13 cellular contexts compared by ENCODE assay signal in genomic region chr20:4815618-4816017, GRCh38. TPM values are rescaled to one million over a fixed set of nuclear protein-coding genes. Genes with fewer than 3 reads are reported as not detected.
DNase-seq lines count a peak whose midpoint lies in the region; ATAC-seq and TF ChIP-seq lines count a peak whose summit lies in the region.
"Had no signal": no experiment of that assay in that cellular context is flagged by ENCODE, and none has a peak within 500 bp of the region (broad histone marks: within the 10 kb centered on the region; RNA-seq: fewer than 3 reads in every experiment).

No MANE protein-coding gene starts in this region.

- H3K27me3 Mint-ChIP-seq in activated naive CD8-positive, alpha-beta T cell, result no peaks in the 10 kb centered on the region
- no peaks in the 10 kb centered on the region for H3K27me3 Mint-ChIP-seq in naive B cell

- H3K27ac Mint-ChIP-seq in activated naive CD8-positive, alpha-beta T cell, result peak overlapping the region; percentile 98
- H3K27ac Mint-ChIP-seq in naive B cell, result peak overlapping the region; percentile 100

- H3K4me3 Mint-ChIP-seq in activated naive CD8-positive, alpha-beta T cell, result peak overlapping the region; percentile 90
- peak overlapping the region; percentile 77 to 96 (median 93) for H3K4me3 Mint-ChIP-seq in naive B cell

- peaks cover 0 to 26% (median 6%) of the 10 kb centered on the region in 11 experiments; a peak in 14 of 22 replicates for H4K20me1 ChIP-seq in BLaER1 treated with 17β-estradiol and CSF1 and Interleukin-3, amounts not matched to agents 10 nM and 100 nM

- no peaks in the 10 kb centered on the region for H3K9me3 Mint-ChIP-seq in activated naive CD8-positive, alpha-beta T cell (ENCODE audit: low read depth)
- H3K9me3 Mint-ChIP-seq in naive B cell, result peaks cover 0 to 2% (median 0%) of the 10 kb centered on the region in 7 donors

- H3K27ac ChIP-seq in BLaER1 treated with 17β-estradiol and CSF1 and Interleukin-3, amounts not matched to agents 10 nM and 100 nM, result peak overlapping the region; percentile 93 to 99 (median 98)

- no peaks in the 10 kb centered on the region for H3K27me3 ChIP-seq in BLaER1 treated with 17β-estradiol and CSF1 and Interleukin-3, amounts not matched to agents 10 nM and 100 nM
- H3K27me3 ChIP-seq: body of pancreas, pancreas had no signal

- DNase-seq in naive B cell, result peak; percentile 50
- no peak for DNase-seq in putamen (ENCODE audit: low spot score)
- DNase-seq in GM19240 (ENCODE audit: insufficient read length, low spot score), result no peak
- DNase-seq: hippocampal formation; NK-92 treated with Interleukin-12 subunit alpha and Interleukin-12 subunit beta, amount 100 ng/mL, for 24 hours; SW 1271 had no signal

- peak overlapping the region; percentile 47 to 77 (median 62); a peak in 18 of 20 replicates for H3K4me3 ChIP-seq in BLaER1 treated with 17β-estradiol and CSF1 and Interleukin-3, amounts not matched to agents 10 nM and 100 nM
- H3K4me3 ChIP-seq in GM12875 (ENCODE audit: low read depth, low read length), result peak overlapping the region; percentile 59
- H3K4me3 ChIP-seq: body of pancreas, pancreas had no signal

- peaks cover 42 to 57% (median 49%) of the 10 kb centered on the region in 11 experiments for H3K36me3 ChIP-seq in BLaER1 treated with 17β-estradiol and CSF1 and Interleukin-3, amounts not matched to agents 10 nM and 100 nM
- H3K36me3 ChIP-seq: pancreas had no signal

- no peak for TF ChIP-seq CTCF in GM12875 (IDR thresholded peaks at IDR 0.05; ENCODE audit: borderline replicate concordance, insufficient read depth, low read depth, low read length)

- peaks cover 7% of the 10 kb centered on the region for H3K36me3 Mint-ChIP-seq in activated naive CD8-positive, alpha-beta T cell
- peaks cover 0 to 5% of the 10 kb centered on the region in 2 donors for H3K36me3 Mint-ChIP-seq in naive B cell

- peak overlapping the region; percentile 88 to 97 (median 94); a peak in 21 of 22 replicates for H3K9ac ChIP-seq in BLaER1 treated with 17β-estradiol and CSF1 and Interleukin-3, amounts not matched to agents 10 nM and 100 nM

- ATAC-seq in naive B cell (ENCODE audit: low read depth in 2 of 2) (no peak), GM21825 (IDR thresholded peaks at IDR 0.05; ENCODE audit: unreplicated experiment) (no peak), HG03045 (IDR thresholded peaks at IDR 0.05; ENCODE audit: unreplicated experiment) (no peak)
- ATAC-seq: body of pancreas had no signal

- peaks cover 68 to 94% (median 78%) of the 10 kb centered on the region in 10 experiments for H3K4me1 ChIP-seq in BLaER1 treated with 17β-estradiol and CSF1 and Interleukin-3, amounts not matched to agents 10 nM and 100 nM
- H3K4me1 ChIP-seq: pancreas had no signal

- peak overlapping the region; percentile 86 to 100 (median 96) for H3K4me2 ChIP-seq in BLaER1 treated with 17β-estradiol and CSF1 and Interleukin-3, amounts not matched to agents 10 nM and 100 nM

- peaks cover 67% of the 10 kb centered on the region for H3K4me1 Mint-ChIP-seq in activated naive CD8-positive, alpha-beta T cell (ENCODE audit: low read depth)
- peaks cover 73 to 94% (median 88%) of the 10 kb centered on the region in 3 donors for H3K4me1 Mint-ChIP-seq in naive B cell

- 0 out of 22 replicates have a peak, but pooled peaks cover 0 to 4% (median 0%) of the 10 kb centered on the region in 11 experiments for H3K9me3 ChIP-seq in BLaER1 treated with 17β-estradiol and CSF1 and Interleukin-3, amounts not matched to agents 10 nM and 100 nM (replicated peaks in 1 of 11)
- H3K9me3 ChIP-seq: body of pancreas, pancreas had no signal

RNA-seq across cellular contexts. Expression of gene RASSF2, which starts 7.8 kb away (rescaled TPM):
- 10 to 100 TPM; 44.5 to 91.0 (median 59.7) TPM for polyA plus RNA-seq in naive B cell (ENCODE audit: low read depth in 6 of 6)
